17 cellular contexts compared by ENCODE assay signal in the genomic region with DNA sequence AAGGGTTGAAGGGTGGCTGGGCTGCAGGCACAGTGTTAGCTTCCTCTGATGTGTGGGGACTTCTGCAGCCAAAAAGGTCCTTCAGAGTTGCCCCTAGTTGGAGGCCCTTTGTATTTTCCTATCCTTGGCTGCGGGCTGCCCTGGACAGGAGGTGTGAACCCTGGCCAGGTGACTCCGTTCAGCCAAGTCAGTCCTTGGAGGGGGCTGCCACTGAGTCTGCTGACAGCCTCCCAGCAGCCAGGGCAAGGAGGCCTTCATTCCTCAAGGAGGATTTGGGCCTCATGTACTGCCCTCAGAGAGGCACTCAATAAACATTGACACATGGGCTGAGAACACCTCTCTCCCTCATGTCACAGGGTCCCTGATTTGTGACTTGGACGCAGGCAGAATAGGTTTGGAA.
"Had no signal": no experiment of that assay in that cellular context is flagged by ENCODE, and none has a peak within 500 bp of the region (broad histone marks: within the 10 kb centered on the region; RNA-seq: fewer than 3 reads in every experiment).

No MANE protein-coding gene starts in this region.

- ATAC-seq: esophagus mucosa; left lobe of liver; naive thymus-derived CD8-positive, alpha-beta T cell; right cardiac atrium; stimulated activated naive CD8-positive, alpha-beta T cell treated with anti-CD3 and anti-CD28 coated beads, Interleukin-15, Interleukin-2, amounts not matched to agents 100 U/mL and 50 U/mL, for 24 hours had no signal

- H3K27ac ChIP-seq: neural progenitor cell, ovary, tibial nerve had no signal

- H3K4me3 ChIP-seq: dorsolateral prefrontal cortex, neural progenitor cell, ovary, smooth muscle cell, tibial nerve had no signal

- DNase-seq: cortex of kidney; dorsolateral prefrontal cortex; effector CD8-positive, alpha-beta T cell; glutamatergic neuron; islet precursor cell; mammary epithelial cell; naive thymus-derived CD8-positive, alpha-beta T cell; nucleus accumbens; ovary; right cardiac atrium; stimulated activated CD4-positive, alpha-beta T cell treated with anti-CD3 and anti-CD28 coated beads, Interleukin-2, amount 100 ng/mL, for 48 hours; stimulated activated naive CD8-positive, alpha-beta T cell treated with anti-CD3 and anti-CD28 coated beads, Interleukin-15, Interleukin-2, amounts not matched to agents 100 U/mL and 50 U/mL, for 24 hours had no signal

- H3K9me3 ChIP-seq: ovary, tibial nerve had no signal

- H3K4me1 ChIP-seq: neural progenitor cell, tibial nerve had no signal

- H3K36me3 ChIP-seq: neural progenitor cell, ovary, tibial nerve had no signal

- H3K27me3 ChIP-seq: dorsolateral prefrontal cortex, neural progenitor cell, ovary, tibial nerve had no signal
